Comparison of ENCODE assay signal across 9 cellular contexts in the genomic region with DNA sequence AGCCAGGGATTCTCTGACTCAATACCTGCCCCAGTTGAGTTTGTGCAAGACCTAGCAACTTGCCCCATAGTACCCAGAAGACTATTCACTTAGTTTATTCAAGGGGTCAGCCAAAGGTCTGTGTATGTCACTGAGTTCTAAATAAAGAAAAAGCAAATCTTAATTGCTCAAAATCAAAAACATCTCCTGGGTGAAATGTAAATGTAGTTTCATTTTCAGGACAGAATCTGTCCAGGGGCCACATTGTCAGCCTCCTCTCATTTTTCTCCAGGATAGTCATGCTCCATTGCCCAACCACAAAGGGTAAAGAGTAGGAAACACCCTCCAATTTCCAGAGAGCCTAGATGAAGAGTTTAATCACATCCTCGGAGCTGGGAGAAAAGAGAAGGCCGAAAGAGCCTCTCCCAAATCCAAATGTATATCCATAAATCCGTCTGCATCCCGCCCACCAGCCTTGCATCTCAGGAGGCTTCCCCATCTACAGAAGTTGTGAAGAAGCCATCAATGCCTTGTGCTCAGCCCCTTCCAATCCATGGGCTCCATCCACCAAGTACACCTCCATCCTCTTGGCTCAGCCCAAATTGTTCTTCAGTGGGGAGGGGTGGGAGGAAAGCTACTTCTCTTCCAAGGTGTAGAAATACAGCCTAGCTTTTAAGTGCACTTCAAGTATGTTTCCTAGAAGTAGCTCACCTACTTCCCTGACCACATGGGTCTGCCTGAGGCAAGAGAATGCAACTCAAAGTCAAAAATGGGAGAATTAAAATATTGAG. TPM values are rescaled to one million over a fixed set of nuclear protein-coding genes. Genes with fewer than 3 reads are reported as not detected.
DNase-seq lines count a peak whose midpoint lies in the region; ATAC-seq, FAIRE-seq and TF ChIP-seq lines count a peak whose summit lies in the region.
"Had no signal": no experiment of that assay in that cellular context is flagged by ENCODE, and none has a peak within 500 bp of the region (broad histone marks: within the 10 kb centered on the region; RNA-seq: fewer than 3 reads in every experiment).

No MANE protein-coding gene starts in this region.

- 94% methylated on average over 3 of the region's 4 CpGs for WGBS in GM12878 (ENCODE audit: insufficient coverage, insufficient replicate concordance, low lambda C conversion rate, missing lambda C conversion rate)

- in situ Hi-C loops in GM12878 (cut with MboI) (no loop called here), GM13976 (cut with MboI; ENCODE audit: low sequenced_read_pairs, unreplicated experiment) (no loop called here)

- 0 out of 2 replicates have a peak, but pooled peaks cover 3% of the 10 kb centered on the region for H3K27me3 Mint-ChIP-seq in HFFc6 (ENCODE audit: insufficient read depth)
- H3K27me3 Mint-ChIP-seq in memory B cell, result no peaks in the 10 kb centered on the region

- H3K4me1 ChIP-seq in GM12878 (ENCODE audit: control insufficient read depth, insufficient read depth, low read length), result peaks cover 48% of the 10 kb centered on the region

- H3K4me3 ChIP-seq in AG09309 (ENCODE audit: control insufficient read depth, low read depth, low read length), result peak overlapping the region; percentile 20
- H3K4me3 ChIP-seq in GM12878, result 0 out of 2 replicates have a peak overlapping the region, but pooled peaks have one; percentile 21

- H3K9me3 ChIP-seq in GM12878 (replicated peaks; ENCODE audit: control insufficient read depth, insufficient read depth, low read length), result no peaks in the 10 kb centered on the region; the same call in 2 of the 3 replicates

- TF ChIP-seq POLR2A in GM12878 (IDR thresholded peaks at IDR 0.05; ENCODE audit: low read depth, low read length), result no peak

- peaks cover 4 to 6% of the 10 kb centered on the region in 2 experiments; a peak in 2 of 4 replicates for H3K36me3 ChIP-seq in GM12878 (ENCODE audit: control insufficient read depth in 2 of 2, insufficient read depth in 2 of 2, low read length in 1 of 2)

- intact Hi-C loops in GM12878 (cut with micrococcal nuclease; ENCODE audit: unreplicated experiment), result no loop called here

- TF ChIP-seq RAD21 in GM12878 (IDR thresholded peaks at IDR 0.05; ENCODE audit: insufficient read depth, low read depth, low read length), result no peak

- peak overlapping the region; percentile 35; the same call in 1 of the 2 replicates for H3K27ac ChIP-seq in GM12878 (ENCODE audit: control insufficient read depth, insufficient read depth)

- H3K36me3 Mint-ChIP-seq in HFFc6 (ENCODE audit: low read depth) (peaks cover 43% of the 10 kb centered on the region), memory B cell (peaks cover 53% of the 10 kb centered on the region)

- TF ChIP-seq CTCF in AG09309 (IDR thresholded peaks at IDR 0.05; ENCODE audit: control insufficient read depth, insufficient read depth, low read depth, low read length, missing control alignments) (no peak), HFFc6 (IDR thresholded peaks at IDR 0.05) (no peak), GM12878 (IDR thresholded peaks at IDR 0.05 in 2 of 3, conservative IDR thresholded peaks at IDR 0.05 in 1 of 3; ENCODE audit: control insufficient read depth in 2 of 3, extremely low read depth in 1 of 3, insufficient read depth in 1 of 3, low read depth in 3 of 3, low read length in 3 of 3) (no peak), GM13976 (IDR thresholded peaks at IDR 0.05; ENCODE audit: borderline replicate concordance, control extremely low read depth, extremely low read depth, insufficient read depth, missing control alignments) (no peak)

- H3K27ac Mint-ChIP-seq in HFFc6 (peak overlapping the region; percentile 94), memory B cell (peak overlapping the region; percentile 88)

- 0 out of 2 replicates have a peak, but pooled peaks cover 2% of the 10 kb centered on the region for H4K20me1 ChIP-seq in GM12878 (ENCODE audit: control insufficient read depth, insufficient read depth)

- peaks cover 32% of the 10 kb centered on the region for H3K79me2 ChIP-seq in GM12878 (ENCODE audit: control insufficient read depth, insufficient read depth, low read length)

- POLR2A ChIA-PET in GM12878 (lab: Charles Lee), result interaction anchor here (1.2 to 1.3 kb wide), 2 partner anchors 10 to 18 kb away, joined by 3 read pairs; no protein-coding TSS in a partner anchor

- FAIRE-seq in GM12878 (lab: Jason Lieb, UNC), result no peak

- RAD21 ChIA-PET in GM12878 (lab: Charles Lee; ENCODE audit: unreplicated experiment), result interaction anchor here (0.9 to 3.6 kb wide), 5 partner anchors 8 to 170 kb away, joined by 3 to 28 read pairs (median 4); no protein-coding TSS in a partner anchor

- H3K4me2 ChIP-seq in GM12878 (ENCODE audit: control insufficient read depth, insufficient read depth), result peak overlapping the region; percentile 64

- no peak overlapping the region for H3K9ac ChIP-seq in GM12878 (ENCODE audit: control insufficient read depth, insufficient read depth, low read length)

- H3K9me3 Mint-ChIP-seq in HFFc6 (no peaks in the 10 kb centered on the region), memory B cell (no peaks in the 10 kb centered on the region)
- H3K9me3 Mint-ChIP-seq: nephron had no signal

- H3K4me3 Mint-ChIP-seq in HFFc6 (peak overlapping the region; percentile 81), memory B cell (peak overlapping the region; percentile 57)
- H3K4me3 Mint-ChIP-seq: nephron had no signal

- peak; percentile 95 for DNase-seq in AG09309 (ENCODE audit: low read depth)
- peak; percentile 90 for DNase-seq in HFFc6
- no peak for DNase-seq in GM12878 (ENCODE audit: low read depth, low spot score)
- DNase-seq in memory B cell (ENCODE audit: low spot score in 2 of 2), result no peak
- no peak for DNase-seq in GM13976 (ENCODE audit: low spot score)
- no peak for DNase-seq in NCI-H1048 (lab: John Stamatoyannopoulos, UW)
- no peak for DNase-seq in NCI-H2081 treated with DMSO at 0.1 percent for 48 hours (lab: John Stamatoyannopoulos, UW)

- SMC1A ChIA-PET in GM12878 (lab: Charles Lee; ENCODE audit: uncharacterized antibody, unreplicated experiment), result interaction anchor here (1.1 to 3.7 kb wide), 5 partner anchors 13 to 79 kb away, joined by 3 to 36 read pairs (median 15); no protein-coding TSS in a partner anchor

- no peak for TF ChIP-seq EP300 in GM12878 (IDR thresholded peaks at IDR 0.05; ENCODE audit: borderline replicate concordance in 1 of 2, control insufficient read depth in 1 of 2, low read depth in 2 of 2, low read length in 2 of 2)

- no peak overlapping the region for H2AFZ ChIP-seq in GM12878 (ENCODE audit: control insufficient read depth, low read depth, low read length)

- ATAC-seq in GM12878 (peak; percentile 42), memory B cell (ENCODE audit: low read depth) (no peak), HG02885 (IDR thresholded peaks at IDR 0.05; ENCODE audit: poor library complexity, unreplicated experiment) (no peak)

- no TSS peak for BruUV-seq in GM12878 (replicated peaks; lab: Mats Ljungman, UMichigan)

- CTCF ChIA-PET in GM12878 (lab: Yijun Ruan, JAX), result interaction anchor here (1.0 to 2.4 kb wide), 3 partner anchors 10 to 28 kb away, joined by 3 to 6 read pairs (median 3); no protein-coding TSS in a partner anchor

- no peaks in the 10 kb centered on the region for H3K27me3 ChIP-seq in GM12878 (replicated peaks in 1 of 2; ENCODE audit: control insufficient read depth in 2 of 2, insufficient read depth in 2 of 2, low read length in 1 of 2)

- H3K4me1 Mint-ChIP-seq in HFFc6 (ENCODE audit: low read depth), result peaks cover 79% of the 10 kb centered on the region
- peaks cover 76% of the 10 kb centered on the region for H3K4me1 Mint-ChIP-seq in memory B cell

TF ChIP-seq in GM12878, 131 proteins besides CTCF, POLR2A, EP300 and RAD21:
- peak; percentile 78 for TF ChIP-seq EED (IDR thresholded peaks at IDR 0.05; ENCODE audit: low read depth)
- TF ChIP-seq, protein P1, sequence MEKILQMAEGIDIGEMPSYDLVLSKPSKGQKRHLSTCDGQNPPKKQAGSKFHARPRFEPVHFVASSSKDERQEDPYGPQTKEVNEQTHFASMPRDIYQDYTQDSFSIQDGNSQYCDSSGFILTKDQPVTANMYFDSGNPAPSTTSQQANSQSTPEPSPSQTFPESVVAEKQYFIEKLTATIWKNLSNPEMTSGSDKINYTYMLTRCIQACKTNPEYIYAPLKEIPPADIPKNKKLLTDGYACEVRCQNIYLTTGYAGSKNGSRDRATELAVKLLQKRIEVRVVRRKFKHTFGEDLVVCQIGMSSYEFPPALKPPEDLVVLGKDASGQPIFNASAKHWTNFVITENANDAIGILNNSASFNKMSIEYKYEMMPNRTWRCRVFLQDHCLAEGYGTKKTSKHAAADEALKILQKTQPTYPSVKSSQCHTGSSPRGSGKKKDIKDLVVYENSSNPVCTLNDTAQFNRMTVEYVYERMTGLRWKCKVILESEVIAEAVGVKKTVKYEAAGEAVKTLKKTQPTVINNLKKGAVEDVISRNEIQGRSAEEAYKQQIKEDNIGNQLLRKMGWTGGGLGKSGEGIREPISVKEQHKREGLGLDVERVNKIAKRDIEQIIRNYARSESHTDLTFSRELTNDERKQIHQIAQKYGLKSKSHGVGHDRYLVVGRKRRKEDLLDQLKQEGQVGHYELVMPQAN (conservative IDR thresholded peaks at IDR 0.05), result no peak
- TF ChIP-seq IKZF2 (IDR thresholded peaks at IDR 0.05), result 0 out of 4 replicates have a peak, but pooled peaks of 1 of the 2 experiments have one; percentile 11

RNA-seq across cellular contexts. Expression of gene ADAM19, which starts 26.9 kb away (rescaled TPM):
- total RNA-seq in HFFc6 (2021; fragmentation: NEBNext Ultra II Directional; extraction: Animal tissue kit (Norgen Biotek cat#: 25700)), result 100 to 1,000 TPM in 2 of 6 experiments, 10 to 100 TPM in 4; 75.4 to 152 (median 83.2) TPM
- 86.7 and 95.1 TPM in 2 replicates for total RNA-seq in GM12878 (2013; cell fraction: nucleolus; rRNA removed)
- total RNA-seq in GM12878 (2014; rRNA removed), result 47.0 and 50.9 TPM in 2 replicates
- 33.5 and 37.1 TPM in 2 replicates for total RNA-seq in GM12878 (2014; rRNA removed; fragmentation: Illumina TruSeq; extraction: Trizol)
- 87.3 and 92.8 TPM in 2 replicates for total RNA-seq in GM12878 (2021)
- 9.4 TPM for polyA plus RNA-seq in GM12878 (2011; ENCODE audit: low read depth)
- 19.3 and 26.1 TPM in 2 replicates for polyA plus RNA-seq in GM12878 (2011; rRNA removed)
- polyA plus RNA-seq in GM12878 (2011; cell fraction: cytosol; rRNA removed), result 21.6 and 23.2 TPM in 2 replicates
- 37.3 and 40.3 TPM in 2 replicates for polyA plus RNA-seq in GM12878 (2011; cell fraction: nucleus; rRNA removed)
- 13.1 and 18.1 TPM in 2 replicates for polyA plus RNA-seq in GM12878 (2012)
- 40.6 and 48.5 TPM in 2 replicates for polyA plus RNA-seq in GM12878 (2014; fragmentation: Illumina TruSeq; extraction: Trizol)
- 10 to 100 TPM; 16.0 to 24.4 TPM for polyA plus RNA-seq in GM12878 (2014; fragmentation: Nextera tagmentation; extraction: Ambion mirVana)
- polyA plus RNA-seq in GM12878 (2014; rRNA removed), result 40.9 and 43.0 TPM in 2 replicates
- polyA plus RNA-seq in GM12878 (2016; fragmentation: Nextera tagmentation; extraction: Ambion mirVana), result 10 to 100 TPM; 52.4 to 59.3 TPM
- 52.0 and 66.1 TPM in 2 replicates for polyA minus RNA-seq in GM12878 (2011; rRNA and poly(A)+ RNA removed)
- 23.7 and 28.1 TPM in 2 replicates for polyA minus RNA-seq in GM12878 (2011; cell fraction: cytosol; rRNA and poly(A)+ RNA removed)
- polyA minus RNA-seq in GM12878 (2011; cell fraction: nucleus; rRNA and poly(A)+ RNA removed), result 20.6 and 36.1 TPM in 2 replicates

Comparison
In these comparisons a context has a peak if more than half of its experiments do, and no peak if none do; other contexts are left out.
1. DNase-seq: peak in AG09309 (single experiment) and HFFc6 (single experiment); none in GM12878 (single experiment), memory B cell (0 of 2), GM13976 (single experiment), NCI-H1048 (single experiment) and NCI-H2081 treated with DMSO at 0.1 percent for 48 hours (single experiment).